In the genomic region with DNA sequence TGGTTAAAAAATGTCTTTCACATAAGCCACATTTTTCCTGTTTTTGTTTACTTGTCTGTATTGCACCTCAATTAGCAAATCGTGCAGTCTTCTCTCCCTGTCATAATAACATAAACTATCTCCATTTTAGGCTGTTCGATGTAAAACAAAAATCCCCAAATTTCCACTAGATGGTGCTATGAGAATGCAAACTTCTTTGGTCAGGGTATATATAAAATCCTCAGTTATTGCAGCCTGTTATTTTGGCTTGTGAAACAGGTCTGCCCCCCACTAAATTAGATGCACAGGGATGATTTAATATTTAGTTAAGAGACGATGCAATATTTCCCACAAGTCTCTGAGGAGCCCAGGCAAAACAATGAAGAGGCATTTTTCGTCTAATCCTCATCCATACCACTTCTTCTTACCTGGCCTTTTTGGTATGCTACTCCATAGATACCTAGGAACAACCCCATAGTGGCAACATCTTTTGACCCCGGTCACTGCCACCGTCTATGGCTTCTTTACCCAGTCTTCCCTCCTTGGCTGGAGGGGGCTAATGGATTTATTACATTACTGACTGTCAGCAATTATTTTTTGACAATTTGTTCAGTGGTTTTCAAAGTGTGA, we compare ENCODE assay signal across 8 cellular contexts.
DNase-seq lines count a peak whose midpoint lies in the region; ATAC-seq and TF ChIP-seq lines count a peak whose summit lies in the region.

No MANE protein-coding gene starts in this region.

- TF ChIP-seq CTCF in spleen (IDR thresholded peaks at IDR 0.05 in 8 of 11, conservative IDR thresholded peaks at IDR 0.05 in 3 of 11): peak in 9 of 11 experiments; percentile 12 to 69 (median 52)

- DNase-seq in CMK (ENCODE audit: low read depth) (peak; percentile 4), NCI-H2171 treated with DMSO at 0.1 percent for 48 hours (lab: John Stamatoyannopoulos, UW) (peak; percentile 79), adipocyte (ENCODE audit: low read depth) (peak; percentile 87), left ventricle myocardium superior (no peak), spleen (no peak)
- DNase-seq in effector memory CD4-positive, alpha-beta T cell: no peak

- ATAC-seq in GM18873 (IDR thresholded peaks at IDR 0.05; ENCODE audit: low FRiP score, unreplicated experiment) (peak; percentile 65), HG03066 (IDR thresholded peaks at IDR 0.05; ENCODE audit: low read depth, unreplicated experiment) (peak; percentile 69), left ventricle myocardium superior (peak; percentile 64)

- H3K9me3 ChIP-seq in adipocyte (ENCODE audit: control insufficient read depth, low read length): no peaks in the 10 kb centered on the region
- H3K9me3 ChIP-seq in spleen: no peaks in the 10 kb centered on the region
- H3K9me3 ChIP-seq in effector memory CD4-positive, alpha-beta T cell (ENCODE audit: control insufficient read depth, low read length): no peaks in the 10 kb centered on the region

- H3K27me3 ChIP-seq in adipocyte (replicated peaks; ENCODE audit: control insufficient read depth, insufficient read depth, low read length) (no peaks in the 10 kb centered on the region), spleen (replicated peaks in 1 of 7) (peaks cover 0 to 7% (median 0%) of the 10 kb centered on the region in 7 donors)
- no peaks in the 10 kb centered on the region for H3K27me3 ChIP-seq in effector memory CD4-positive, alpha-beta T cell (replicated peaks; ENCODE audit: control insufficient read depth, insufficient read depth, low read length, poor library complexity, severe bottlenecking)

- H3K4me3 ChIP-seq in adipocyte (ENCODE audit: low read length): no peak overlapping the region
- H3K4me3 ChIP-seq in spleen: no peak overlapping the region
- no peak overlapping the region for H3K4me3 ChIP-seq in effector memory CD4-positive, alpha-beta T cell (ENCODE audit: insufficient read depth, low read depth, low read length, poor library complexity, severe bottlenecking)

- H3K4me1 ChIP-seq in adipocyte (ENCODE audit: control insufficient read depth, insufficient read depth, low read length) (peaks cover 8% of the 10 kb centered on the region), spleen (peaks cover 0 to 3% (median 0%) of the 10 kb centered on the region in 6 donors)
- no peaks in the 10 kb centered on the region for H3K4me1 ChIP-seq in effector memory CD4-positive, alpha-beta T cell (ENCODE audit: control insufficient read depth, insufficient read depth, low read length, poor library complexity, severe bottlenecking)

- H3K9ac ChIP-seq in adipocyte (ENCODE audit: low read length): no peak overlapping the region

- no peaks in the 10 kb centered on the region for H3K36me3 ChIP-seq in adipocyte (ENCODE audit: control insufficient read depth, insufficient read depth, low read length, severe bottlenecking)
- no peaks in the 10 kb centered on the region for H3K36me3 ChIP-seq in spleen
- H3K36me3 ChIP-seq in effector memory CD4-positive, alpha-beta T cell (ENCODE audit: control insufficient read depth, insufficient read depth, low read length): no peaks in the 10 kb centered on the region

- no peak for TF ChIP-seq POLR2A in spleen (IDR thresholded peaks at IDR 0.05)

- H3K27ac ChIP-seq in spleen: no peak overlapping the region
- H3K27ac ChIP-seq in effector memory CD4-positive, alpha-beta T cell (ENCODE audit: insufficient read depth, low read length, poor library complexity, severe bottlenecking): no peak overlapping the region

- WGBS in spleen, 5 donors: 19 to 27% (median 22%) methylated on average over 6 of the region's 6 CpGs

- intact Hi-C loops in left ventricle myocardium superior (cut with micrococcal nuclease) (loop anchor here (10.0 kb wide), 1 partner anchor 930 kb away; no protein-coding TSS in a partner anchor), spleen (cut with DNase I; ENCODE audit: low total_unique reads) (loop anchor here (10.0 kb wide), 1 partner anchor 1590 kb away; no protein-coding TSS in a partner anchor)

Comparison
In these comparisons a context has a peak if more than half of its experiments do, and no peak if none do; other contexts are left out.
1. DNase-seq: peak in CMK (single experiment), NCI-H2171 treated with DMSO at 0.1 percent for 48 hours (single experiment) and adipocyte (single experiment); none in left ventricle myocardium superior (single experiment), spleen (single experiment) and effector memory CD4-positive, alpha-beta T cell (0 of 3).
2. Peak in every context shown above with its lines, with median percentiles within 50 percentile points of each other: ATAC-seq.